ENCODE assay signal across 33 cellular contexts in the genomic region with DNA sequence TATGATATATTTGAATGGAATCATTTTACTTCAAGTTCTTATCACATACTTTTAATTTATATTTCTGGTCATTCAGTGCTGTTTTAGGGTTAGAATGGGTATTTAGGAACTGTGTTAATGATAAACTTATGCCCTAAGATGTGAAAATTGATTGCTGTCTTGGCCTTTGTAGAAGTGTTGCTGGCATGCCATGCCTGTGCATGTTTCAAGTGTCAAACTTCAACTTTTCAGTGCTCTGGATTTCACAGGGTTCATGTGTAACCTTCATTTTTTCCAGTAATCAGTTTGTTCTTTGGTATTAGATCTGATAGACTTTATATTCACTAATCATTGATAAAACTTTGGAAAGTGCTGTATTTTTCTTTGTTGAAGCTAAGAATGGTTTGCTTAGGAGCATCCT.
"Had no signal": no experiment of that assay in that cellular context is flagged by ENCODE, and none has a peak within 500 bp of the region (broad histone marks: within the 10 kb centered on the region; RNA-seq: fewer than 3 reads in every experiment).

No MANE protein-coding gene starts in this region.

- H3K4me1 Mint-ChIP-seq: activated CD4-positive, alpha-beta memory T cell treated with anti-CD3 and anti-CD28 coated beads, Interleukin-2, amount 10 ng/mL, durations not matched to agents 7 days and 5 days had no signal

- H3K4me1 ChIP-seq: esophagus muscularis mucosa, gastroesophageal sphincter had no signal

- H3K27me3 ChIP-seq: brain microvascular endothelial cell, esophagus muscularis mucosa, gastroesophageal sphincter, heart right ventricle had no signal

- H3K4me3 Mint-ChIP-seq: activated B cell treated with CpG ODN at 0.5 μM for 24 hours; activated CD4-positive, alpha-beta memory T cell treated with anti-CD3 and anti-CD28 coated beads, Interleukin-2, amount 10 ng/mL, durations not matched to agents 7 days and 5 days; activated CD4-positive, alpha-beta T cell treated with anti-CD3 and anti-CD28 coated beads, Interleukin-2, amount 10 ng/mL, durations not matched to agents 7 days and 5 days; activated naive CD8-positive, alpha-beta T cell; activated T-cell treated with anti-CD3 and anti-CD28 coated beads, Interleukin-2, amount 50 U/mL, for 24 hours; activated T-cell treated with anti-CD3 and anti-CD28 coated beads, Interleukin-2, amount 50 U/mL, for 72 hours; effector memory CD8-positive, alpha-beta T cell; T-cell; T-helper 1 cell treated with Interleukin-12 subunit alpha and Interleukin-12 subunit beta and Interleukin-4 antibody, amounts not matched to agents 30 μg/mL and 1 μg/mL, for 36 hours; T-helper 2 cell treated with Interferon-gamma antibody and Interleukin-4, amounts not matched to agents 5 μg/mL and 100 μg/mL, for 36 hours had no signal

- H3K9me3 ChIP-seq: esophagus muscularis mucosa, gastroesophageal sphincter, heart right ventricle had no signal

- H3K27ac Mint-ChIP-seq: activated B cell treated with CpG ODN at 0.5 μM for 24 hours; activated CD4-positive, alpha-beta memory T cell treated with anti-CD3 and anti-CD28 coated beads, Interleukin-2, amount 10 ng/mL, durations not matched to agents 7 days and 5 days; activated CD4-positive, alpha-beta T cell treated with anti-CD3 and anti-CD28 coated beads, Interleukin-2, amount 10 ng/mL, durations not matched to agents 7 days and 5 days; activated T-cell treated with anti-CD3 and anti-CD28 coated beads, Interleukin-2, amount 50 U/mL, for 24 hours; activated T-cell treated with anti-CD3 and anti-CD28 coated beads, Interleukin-2, amount 50 U/mL, for 72 hours; T-cell; T-helper 2 cell treated with Interferon-gamma antibody and Interleukin-4, amounts not matched to agents 5 μg/mL and 100 μg/mL, for 36 hours had no signal

- H3K27ac ChIP-seq: brain microvascular endothelial cell, esophagus muscularis mucosa, gastroesophageal sphincter, heart right ventricle, WERI-Rb-1 had no signal

- DNase-seq: activated B cell treated with CpG ODN at 0.5 μM for 24 hours; activated CD4-positive, alpha-beta memory T cell treated with anti-CD3 and anti-CD28 coated beads, Interleukin-2, amount 10 ng/mL, durations not matched to agents 7 days and 5 days; activated CD4-positive, alpha-beta T cell treated with anti-CD3 and anti-CD28 coated beads, Interleukin-2, amount 10 ng/mL, durations not matched to agents 7 days and 5 days; activated CD4-positive, alpha-beta T cell treated with anti-CD3 and anti-CD28 coated beads, Interleukin-2, amount 50 U/mL, for 4 hours; activated CD8-positive, alpha-beta memory T cell treated with anti-CD3 and anti-CD28 coated beads, Interleukin-2, amount 50 U/mL, for 48 hours; activated gamma-delta T cell treated with Interleukin-2 at 50 U/mL for 16 hours; activated naive CD4-positive, alpha-beta T cell treated with anti-CD3 and anti-CD28 coated beads, Interleukin-2, amount 50 U/mL, for 16 hours; activated naive CD4-positive, alpha-beta T cell treated with Interleukin-2 at 50 U/mL for 16 hours; activated T-cell treated with anti-CD3 and anti-CD28 coated beads for 4 hours; activated T-cell treated with anti-CD3 and anti-CD28 coated beads, Interleukin-2, amount 50 U/mL, for 24 hours; activated T-cell treated with anti-CD3 and anti-CD28 coated beads, Interleukin-2, amount 50 U/mL, for 72 hours; amniotic stem cell; anterior cingulate cortex; brain microvascular endothelial cell; cortex of kidney; dermis blood vessel endothelial cell; effector CD4-positive, alpha-beta T cell; effector memory CD8-positive, alpha-beta T cell; erythroblast; foreskin melanocyte; heart right ventricle; T-cell; T1000; WERI-Rb-1 had no signal

- H3K4me3 ChIP-seq: esophagus muscularis mucosa, gastroesophageal sphincter, heart right ventricle had no signal

- FAIRE-seq: astrocyte, bronchial epithelial cell, colon had no signal

- ATAC-seq: activated CD4-positive, CD25-positive, alpha-beta regulatory T cell treated with anti-CD3 and anti-CD28 coated beads, Interleukin-2, amount 50 U/mL, for 24 hours; activated T-cell treated with anti-CD3 and anti-CD28 coated beads, Interleukin-2, amount 50 U/mL, for 72 hours; effector memory CD8-positive, alpha-beta T cell; gastroesophageal sphincter; heart right ventricle; T-cell had no signal

- H3K27me3 Mint-ChIP-seq: activated B cell treated with CpG ODN at 0.5 μM for 24 hours; activated CD4-positive, alpha-beta memory T cell treated with anti-CD3 and anti-CD28 coated beads, Interleukin-2, amount 10 ng/mL, durations not matched to agents 7 days and 5 days; activated CD4-positive, alpha-beta T cell treated with anti-CD3 and anti-CD28 coated beads, Interleukin-2, amount 10 ng/mL, durations not matched to agents 7 days and 5 days; activated naive CD8-positive, alpha-beta T cell; activated T-cell treated with anti-CD3 and anti-CD28 coated beads, Interleukin-2, amount 50 U/mL, for 24 hours; effector memory CD8-positive, alpha-beta T cell; T-cell had no signal
